ENCODE assay signal across 12 cellular contexts in genomic region chr12:91507754-91508153, GRCh38.
"Had no signal": no experiment of that assay in that cellular context is flagged by ENCODE, and none has a peak within 500 bp of the region (broad histone marks: within the 10 kb centered on the region; RNA-seq: fewer than 3 reads in every experiment).

No MANE protein-coding gene starts in this region.

- H3K36me3 ChIP-seq: colonic mucosa, left lung, ovary had no signal

- H3K4me3 ChIP-seq: colonic mucosa, left lung, ovary had no signal

- DNase-seq: activated naive CD4-positive, alpha-beta T cell treated with anti-CD3 and anti-CD28 coated beads, Interleukin-2, amount 50 U/mL, for 16 hours; activated T-cell treated with anti-CD3 and anti-CD28 coated beads, Interleukin-2, amount 50 U/mL, for 1 hour; colonic mucosa; erythroblast; foreskin melanocyte; head of caudate nucleus; left lung; ovary; stimulated activated CD4-positive, alpha-beta T cell treated with anti-CD3 and anti-CD28 coated beads, Interleukin-4, amount 100 ng/mL, for 1 hour; stimulated activated naive CD8-positive, alpha-beta T cell treated with anti-CD3 and anti-CD28 coated beads, Interleukin-15, amount 100 ng/mL, for 72 hours; SW 1271 had no signal

- H3K27me3 ChIP-seq: colonic mucosa, left lung, ovary had no signal

- ATAC-seq: activated CD4-positive, CD25-positive, alpha-beta regulatory T cell treated with anti-CD3 and anti-CD28 coated beads, Interleukin-2, amount 50 U/mL, for 24 hours; left lung; stimulated activated naive CD8-positive, alpha-beta T cell treated with anti-CD3 and anti-CD28 coated beads, Interleukin-15, amount 100 ng/mL, for 72 hours had no signal

- H3K4me1 ChIP-seq: colonic mucosa, left lung had no signal

- H3K27ac ChIP-seq: colonic mucosa, left lung, ovary had no signal

- H3K9me3 ChIP-seq: colonic mucosa, left lung, ovary had no signal
